In genomic region chr10:3538850-3539531, GRCh38 we compare ENCODE assay signal across 1 cellular context.
TF ChIP-seq lines count a peak whose summit lies in the region.

No MANE protein-coding gene starts in this region.

TF ChIP-seq in K562, 482 proteins besides CTCF, POLR2A, EP300 and RAD21 (continued from another document and continues in another):
- TF ChIP-seq REST (CRISPR knock-in tag; IDR thresholded peaks at IDR 0.05; ENCODE audit: low read depth) (no peak), NR2F6 (CRISPR knock-in tag; IDR thresholded peaks at IDR 0.05) (no peak), FOSL1 (tag; conservative IDR thresholded peaks at IDR 0.05) (peak; percentile 92), PHF8 (IDR thresholded peaks at IDR 0.05; ENCODE audit: borderline replicate concordance, low read length) (no peak), ZBTB8A (IDR thresholded peaks at IDR 0.05; ENCODE audit: partially characterized antibody) (no peak), DLX4 (CRISPR knock-in tag; IDR thresholded peaks at IDR 0.05) (no peak), ZNF133 (CRISPR knock-in tag; IDR thresholded peaks at IDR 0.05) (no peak), GTF3C2 (IDR thresholded peaks at IDR 0.05; ENCODE audit: borderline replicate concordance, extremely low read depth, insufficient read length) (no peak), ZNF395 (CRISPR knock-in tag; IDR thresholded peaks at IDR 0.05) (peak; percentile 38; the same call in 1 of the 2 replicates), JUND (IDR thresholded peaks at IDR 0.05; ENCODE audit: borderline replicate concordance, low read depth, low read length) (peak; percentile 82; the same call in 1 of the 2 replicates), JUND (tag; IDR thresholded peaks at IDR 0.05; ENCODE audit: borderline replicate concordance, low read depth, low read length) (peak; percentile 72; the same call in 1 of the 3 replicates), ZNF609 (CRISPR knock-in tag; IDR thresholded peaks at IDR 0.05; ENCODE audit: borderline replicate concordance) (no peak), ATF3 (IDR thresholded peaks at IDR 0.05) (peak; percentile 61), ATF3 (CRISPR knock-in tag; conservative IDR thresholded peaks at IDR 0.05) (no peak), MGA (IDR thresholded peaks at IDR 0.05) (peak; percentile 75), GABPB2 (CRISPR knock-in tag; conservative IDR thresholded peaks at IDR 0.05) (no peak), NKRF (IDR thresholded peaks at IDR 0.05; ENCODE audit: borderline replicate concordance) (no peak)
